In genomic region chr16:69131167-69131748, GRCh38 we compare ENCODE assay signal across 8 cellular contexts. TPM values are rescaled to one million over a fixed set of nuclear protein-coding genes. Genes with fewer than 3 reads are reported as not detected.
DNase-seq lines count a peak whose midpoint lies in the region; ATAC-seq and TF ChIP-seq lines count a peak whose summit lies in the region.

No MANE protein-coding gene starts in this region.

- peaks cover 48% of the 10 kb centered on the region for H3K4me1 Mint-ChIP-seq in activated CD8-positive, alpha-beta T cell treated with anti-CD3 and anti-CD28 coated beads for 36 hours (ENCODE audit: low read depth)

- peak overlapping the region; percentile 38 for H2BK12ac ChIP-seq in trophoblast cell (ENCODE audit: low read length)

- peaks cover 48% of the 10 kb centered on the region for H3K36me3 ChIP-seq in DND-41 (ENCODE audit: insufficient read depth, low read length)
- H3K36me3 ChIP-seq in trophoblast cell (ENCODE audit: control insufficient read depth in 1 of 2, insufficient read depth in 2 of 2, low read length in 2 of 2), result peaks cover 4 to 7% of the 10 kb centered on the region in 2 experiments

- H3K79me2 ChIP-seq in DND-41 (ENCODE audit: insufficient read depth, low read length) (peaks cover 96% of the 10 kb centered on the region), trophoblast cell (ENCODE audit: control insufficient read depth, insufficient read depth, low read length, poor library complexity) (peaks cover 21% of the 10 kb centered on the region)

- peak overlapping the region; percentile 99 for H2BK5ac ChIP-seq in trophoblast cell (ENCODE audit: low read depth, low read length, poor library complexity)

- H4K91ac ChIP-seq in trophoblast cell (ENCODE audit: low read depth, low read length), result peak overlapping the region; percentile 100

- H3K27ac ChIP-seq in DND-41 (ENCODE audit: low read length) (peak overlapping the region; percentile 95), foreskin keratinocyte (peak overlapping the region; percentile 96), trophoblast cell (ENCODE audit: low read depth, low read length) (peak overlapping the region; percentile 99)

- peaks cover 40% of the 10 kb centered on the region for H4K20me1 ChIP-seq in DND-41 (ENCODE audit: insufficient read depth, low read length)

- CTCF ChIA-PET in activated CD8-positive, alpha-beta T cell treated with anti-CD3 and anti-CD28 coated beads for 36 hours (lab: Charles Lee), result interaction anchor here (4.1 kb wide), 1 partner anchor 18 kb away, joined by 14 read pairs; no protein-coding TSS in a partner anchor

- no peaks in the 10 kb centered on the region for H3K27me3 Mint-ChIP-seq in activated CD8-positive, alpha-beta T cell treated with anti-CD3 and anti-CD28 coated beads for 36 hours

- H3K4me1 ChIP-seq in DND-41 (ENCODE audit: insufficient read depth, low read length), result peaks cover 40% of the 10 kb centered on the region
- H3K4me1 ChIP-seq in foreskin keratinocyte, result peaks cover 13% of the 10 kb centered on the region
- H3K4me1 ChIP-seq in trophoblast cell (ENCODE audit: control insufficient read depth in 1 of 2, insufficient read depth in 2 of 2, low read length in 2 of 2), result no peaks in the 10 kb centered on the region

- no peaks in the 10 kb centered on the region for H3K9me3 ChIP-seq in DND-41 (ENCODE audit: insufficient read depth, low read length, severe bottlenecking)
- H3K9me3 ChIP-seq in trophoblast cell (ENCODE audit: insufficient read depth, low read depth, low read length), result no peaks in the 10 kb centered on the region

- H3K36me3 Mint-ChIP-seq in activated CD8-positive, alpha-beta T cell treated with anti-CD3 and anti-CD28 coated beads for 36 hours (ENCODE audit: low read depth), result peaks cover 43% of the 10 kb centered on the region

- peak overlapping the region; percentile 83 for H3K23ac ChIP-seq in trophoblast cell (ENCODE audit: low read length)

- H3K79me1 ChIP-seq in trophoblast cell (ENCODE audit: low read length), result peaks cover 14% of the 10 kb centered on the region

- no CpG with 5 or more reads among the region's 11 CpGs for WGBS in trophoblast cell (ENCODE audit: extremely low coverage, insufficient coverage, insufficient read length)

- peak overlapping the region; percentile 100 for H3K18ac ChIP-seq in trophoblast cell (ENCODE audit: low read length)

- H2BK120ac ChIP-seq in trophoblast cell (ENCODE audit: insufficient read depth, low read length, poor library complexity), result peak overlapping the region; percentile 99

- H4K12ac ChIP-seq in trophoblast cell (ENCODE audit: low read depth, low read length), result peak overlapping the region; percentile 99

- H3K4me2 ChIP-seq in DND-41 (ENCODE audit: insufficient read depth, low read length), result peak overlapping the region; percentile 79
- H3K4me2 ChIP-seq in trophoblast cell (ENCODE audit: low read length), result peak overlapping the region; percentile 85

- no peaks in the 10 kb centered on the region for H3K27me3 ChIP-seq in DND-41 (ENCODE audit: insufficient read depth, low read length, poor library complexity)
- H3K27me3 ChIP-seq in foreskin keratinocyte, result no peaks in the 10 kb centered on the region
- no peaks in the 10 kb centered on the region for H3K27me3 ChIP-seq in trophoblast cell (ENCODE audit: insufficient read depth, low read length)

- H3K9me3 Mint-ChIP-seq in activated CD8-positive, alpha-beta T cell treated with anti-CD3 and anti-CD28 coated beads for 36 hours, result no peaks in the 10 kb centered on the region

- peak overlapping the region; percentile 81 for H3K9ac ChIP-seq in DND-41 (ENCODE audit: low read depth, low read length)
- peak overlapping the region; percentile 99 for H3K9ac ChIP-seq in trophoblast cell (ENCODE audit: low read length)

- peak overlapping the region; percentile 56 to 95 for H3K4me3 ChIP-seq in DND-41 (ENCODE audit: low read depth in 1 of 2, low read length in 2 of 2)
- H3K4me3 ChIP-seq in trophoblast cell (ENCODE audit: low read depth, low read length), result peak overlapping the region; percentile 97

- intact Hi-C loops in activated CD8-positive, alpha-beta T cell treated with anti-CD3 and anti-CD28 coated beads for 36 hours (cut with micrococcal nuclease), result loop anchor here (5.0 kb wide), 1 partner anchor 289 kb away; the partner anchor contains the start of gene TANGO6

- H3K4ac ChIP-seq in trophoblast cell (ENCODE audit: low read depth, low read length), result peak overlapping the region; percentile 97

- H2AK5ac ChIP-seq in trophoblast cell (ENCODE audit: low read length), result peak overlapping the region; percentile 96

- POLR2A ChIA-PET in activated CD8-positive, alpha-beta T cell treated with anti-CD3 and anti-CD28 coated beads for 36 hours (lab: Charles Lee), result interaction anchor here (0.7 to 1.9 kb wide), 2 partner anchors 35 to 252 kb away, joined by 3 to 7 read pairs; no protein-coding TSS in a partner anchor

- peak overlapping the region; percentile 99 for H4K8ac ChIP-seq in trophoblast cell (ENCODE audit: low read depth, low read length)

- TF ChIP-seq CTCF in DND-41 (IDR thresholded peaks at IDR 0.05; ENCODE audit: borderline replicate concordance, extremely low read depth, low read length, poor library complexity, severe bottlenecking), result no peak
- TF ChIP-seq CTCF in activated CD8-positive, alpha-beta T cell treated with anti-CD3 and anti-CD28 coated beads for 36 hours (IDR thresholded peaks at IDR 0.05), result no peak
- no peak for TF ChIP-seq CTCF in foreskin keratinocyte (conservative IDR thresholded peaks at IDR 0.05)

- ATAC-seq in DND-41 (ENCODE audit: insufficient read depth, low read depth) (peak; percentile 33), foreskin keratinocyte (no peak), GM21381 (IDR thresholded peaks at IDR 0.05; ENCODE audit: unreplicated experiment) (no peak), HG03139 (IDR thresholded peaks at IDR 0.05; ENCODE audit: unreplicated experiment) (no peak)
- ATAC-seq in activated CD8-positive, alpha-beta T cell treated with anti-CD3 and anti-CD28 coated beads for 36 hours, result no peak

- DNase-seq in DND-41 (peak; percentile 69), LHCN-M2 (ENCODE audit: low read depth) (peak; percentile 17), foreskin keratinocyte (no peak), trophoblast cell (no peak), SHP77 treated with DMSO at 0.1 percent for 48 hours (lab: John Stamatoyannopoulos, UW) (no peak)
- no peak for DNase-seq in activated CD8-positive, alpha-beta T cell treated with anti-CD3 and anti-CD28 coated beads for 36 hours

- H3K4me3 Mint-ChIP-seq in activated CD8-positive, alpha-beta T cell treated with anti-CD3 and anti-CD28 coated beads for 36 hours, result peak overlapping the region; percentile 88

- peak overlapping the region; percentile 75 for H2AFZ ChIP-seq in DND-41 (ENCODE audit: low read depth, low read length)
- peak overlapping the region; percentile 86 for H2AFZ ChIP-seq in trophoblast cell (ENCODE audit: insufficient read depth, low read length, poor library complexity)

- H3K27ac Mint-ChIP-seq in activated CD8-positive, alpha-beta T cell treated with anti-CD3 and anti-CD28 coated beads for 36 hours, result peak overlapping the region; percentile 93

- peak overlapping the region; percentile 100 for H3K14ac ChIP-seq in trophoblast cell (ENCODE audit: low read length)

RNA-seq across cellular contexts. Expression of gene CHTF8, which starts 1.1 kb away (rescaled TPM):
- 53.7 and 67.9 TPM in 2 replicates for total RNA-seq in LHCN-M2 (2014; rRNA removed)
- polyA plus RNA-seq in LHCN-M2 (2012), result 85.6 TPM
- 100 to 1,000 TPM; 111 to 115 TPM for total RNA-seq in activated CD8-positive, alpha-beta T cell treated with anti-CD3 and anti-CD28 coated beads for 36 hours
- total RNA-seq in foreskin keratinocyte, result 112 and 113 TPM in 2 replicates
- 145 and 156 TPM in 2 replicates for polyA plus RNA-seq in foreskin keratinocyte
- polyA plus RNA-seq in trophoblast cell (2013), result 99.6 and 102 TPM in 2 replicates

RNA-seq across cellular contexts. Expression of gene UTP4, which starts 1.2 kb away (rescaled TPM):
- total RNA-seq in LHCN-M2 (2014; rRNA removed) (24.3 and 28.5 TPM in 2 replicates), foreskin keratinocyte (50.6 and 55.4 TPM in 2 replicates)
- polyA plus RNA-seq in LHCN-M2 (2012), result 43.6 TPM
- 100 to 1,000 TPM; 112 to 121 TPM for total RNA-seq in activated CD8-positive, alpha-beta T cell treated with anti-CD3 and anti-CD28 coated beads for 36 hours
- 49.5 and 63.3 TPM in 2 replicates for polyA plus RNA-seq in foreskin keratinocyte
- polyA plus RNA-seq in trophoblast cell (2013), result 30.0 and 32.5 TPM in 2 replicates

RNA-seq across cellular contexts. Expression of gene HAS3, which starts 25.8 kb away (rescaled TPM):
- total RNA-seq in LHCN-M2 (2014; rRNA removed) (0.23 and 0.71 TPM in 2 replicates), foreskin keratinocyte (9.1 and 15.1 TPM in 2 replicates)
- polyA plus RNA-seq in LHCN-M2 (2012), result 0.17 TPM
- total RNA-seq in activated CD8-positive, alpha-beta T cell treated with anti-CD3 and anti-CD28 coated beads for 36 hours, result under 1 TPM; 0.11 to 0.43 TPM
- polyA plus RNA-seq in foreskin keratinocyte, result 4.8 and 9.0 TPM in 2 replicates
- polyA plus RNA-seq in trophoblast cell (2013), result 0.31 and 0.49 TPM in 2 replicates

RNA-seq across cellular contexts. Expression of gene SNTB2, which starts 55.7 kb away (rescaled TPM):
- total RNA-seq in LHCN-M2 (2014; rRNA removed), result 18.5 and 29.6 TPM in 2 replicates
- polyA plus RNA-seq in LHCN-M2 (2012), result 5.7 TPM
- 10 to 100 TPM; 11.8 to 13.0 TPM for total RNA-seq in activated CD8-positive, alpha-beta T cell treated with anti-CD3 and anti-CD28 coated beads for 36 hours
- 14.3 and 14.8 TPM in 2 replicates for total RNA-seq in foreskin keratinocyte
- 3.2 TPM in 2 replicates for polyA plus RNA-seq in foreskin keratinocyte
- 5.3 TPM in 2 replicates for polyA plus RNA-seq in trophoblast cell (2013)

Comparison
In these comparisons a context has a peak if more than half of its experiments do, and no peak if none do; other contexts are left out.
1. DNase-seq: peak in DND-41 (single experiment) and LHCN-M2 (single experiment); none in activated CD8-positive, alpha-beta T cell treated with anti-CD3 and anti-CD28 coated beads for 36 hours (single experiment), foreskin keratinocyte (0 of 2), trophoblast cell (0 of 2) and SHP77 treated with DMSO at 0.1 percent for 48 hours (single experiment).
2. Peak in every context shown above with its lines, with median percentiles within 50 percentile points of each other: H3K27ac ChIP-seq.